Comparison of ENCODE assay signal across 1 cellular context in the genomic region with DNA sequence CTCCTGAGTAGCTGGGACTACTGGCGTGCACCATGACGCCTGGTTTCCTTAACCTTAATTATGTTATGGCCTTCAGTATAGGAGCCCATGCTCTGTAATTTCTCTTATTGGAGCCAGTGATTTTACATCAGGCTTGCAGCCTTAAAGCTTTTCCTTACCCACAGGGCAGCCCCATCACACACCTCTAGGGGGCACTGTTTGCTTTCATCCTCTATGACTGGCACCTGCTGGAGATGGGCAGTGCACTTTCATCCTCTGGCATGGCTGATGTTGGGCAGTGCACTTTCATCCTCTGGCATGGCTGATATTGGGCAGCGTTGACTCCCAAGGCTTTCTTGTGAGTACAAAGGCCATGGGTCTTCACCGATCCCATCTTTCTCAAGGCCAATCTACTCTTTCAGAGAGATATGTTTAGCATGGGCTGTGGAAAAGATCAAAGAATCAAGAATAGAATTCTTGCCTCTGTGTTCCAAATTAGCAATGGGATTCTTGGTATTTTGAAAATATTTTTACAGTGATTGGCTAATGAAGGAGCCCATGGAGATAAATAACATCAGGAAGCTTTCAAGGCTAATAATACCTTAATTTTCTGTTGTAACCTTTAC.
TF ChIP-seq lines count a peak whose summit lies in the region.

No MANE protein-coding gene starts in this region.

TF ChIP-seq in liver, 16 proteins besides CTCF, POLR2A, EP300 and RAD21 (continued from another document):
- TF ChIP-seq, protein P1, sequence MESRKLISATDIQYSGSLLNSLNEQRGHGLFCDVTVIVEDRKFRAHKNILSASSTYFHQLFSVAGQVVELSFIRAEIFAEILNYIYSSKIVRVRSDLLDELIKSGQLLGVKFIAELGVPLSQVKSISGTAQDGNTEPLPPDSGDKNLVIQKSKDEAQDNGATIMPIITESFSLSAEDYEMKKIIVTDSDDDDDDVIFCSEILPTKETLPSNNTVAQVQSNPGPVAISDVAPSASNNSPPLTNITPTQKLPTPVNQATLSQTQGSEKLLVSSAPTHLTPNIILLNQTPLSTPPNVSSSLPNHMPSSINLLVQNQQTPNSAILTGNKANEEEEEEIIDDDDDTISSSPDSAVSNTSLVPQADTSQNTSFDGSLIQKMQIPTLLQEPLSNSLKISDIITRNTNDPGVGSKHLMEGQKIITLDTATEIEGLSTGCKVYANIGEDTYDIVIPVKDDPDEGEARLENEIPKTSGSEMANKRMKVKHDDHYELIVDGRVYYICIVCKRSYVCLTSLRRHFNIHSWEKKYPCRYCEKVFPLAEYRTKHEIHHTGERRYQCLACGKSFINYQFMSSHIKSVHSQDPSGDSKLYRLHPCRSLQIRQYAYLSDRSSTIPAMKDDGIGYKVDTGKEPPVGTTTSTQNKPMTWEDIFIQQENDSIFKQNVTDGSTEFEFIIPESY (IDR thresholded peaks at IDR 0.05), result no peak
